ENCODE assay signal across 9 cellular contexts in genomic region chr4:147009875-147010274, GRCh38.
"Had no signal": no experiment of that assay in that cellular context is flagged by ENCODE, and none has a peak within 500 bp of the region (broad histone marks: within the 10 kb centered on the region; RNA-seq: fewer than 3 reads in every experiment).

No MANE protein-coding gene starts in this region.

- DNase-seq: GM23248, GOT3, H7, H9, HCEC 1CT, HFFc6 had no signal

- H3K9ac ChIP-seq: GM23248 had no signal

- H3K4me1 ChIP-seq: HAP-1 had no signal

- H3K27ac Mint-ChIP-seq: GM23338, H9, HFFc6 had no signal

- H3K36me3 ChIP-seq: HAP-1 had no signal

- H3K9me3 ChIP-seq: HAP-1 had no signal

- ATAC-seq: GM23338, HCT116 had no signal

- H3K9me3 Mint-ChIP-seq: GM23338, H9, HFFc6 had no signal

- H3K4me3 ChIP-seq: GM23248, GM23338, HAP-1 had no signal

- H2AFZ ChIP-seq: GM23248, GM23338 had no signal

- H3K4me3 Mint-ChIP-seq: GM23338, H9, HFFc6 had no signal

- H3K27ac ChIP-seq: GM23248 had no signal

- H3K4me2 ChIP-seq: GM23338 had no signal
